1 cellular context compared by ENCODE assay signal in genomic region chr1:72182859-72183258, GRCh38.
TF ChIP-seq lines count a peak whose summit lies in the region.

No MANE protein-coding gene starts in this region.

TF ChIP-seq in GM12878, 131 proteins besides CTCF, POLR2A, EP300 and RAD21 (continued from another document):
- TF ChIP-seq ATF2 (IDR thresholded peaks at IDR 0.05; ENCODE audit: low read length) (no peak), PKNOX1 (IDR thresholded peaks at IDR 0.05) (no peak), BCLAF1 (IDR thresholded peaks at IDR 0.05) (no peak), HDAC6 (IDR thresholded peaks at IDR 0.05; ENCODE audit: unreplicated experiment) (no peak)
TF ChIP-seq in GM12878: peak in this region for 0.
